8 cellular contexts compared by ENCODE assay signal in genomic region chr4:158722917-158723793, GRCh38. TPM values are rescaled to one million over a fixed set of nuclear protein-coding genes. Genes with fewer than 3 reads are reported as not detected.
DNase-seq lines count a peak whose midpoint lies in the region; ATAC-seq and TF ChIP-seq lines count a peak whose summit lies in the region.

Gene PPID, minus strand, starts transcription at chr4:158723396. Its CDS starts 108 bp downstream, at chr4:158723288.

- DNase-seq in CD14-positive monocyte (ENCODE audit: low spot score) (peak; percentile 74), NCI-H748 (lab: John Stamatoyannopoulos, UW; ENCODE audit: unreplicated experiment) (peak; percentile 91), right lobe of liver (peak; percentile 88 to 91 (median 91))
- peak; percentile 88 for DNase-seq in activated CD4-positive, alpha-beta memory T cell treated with anti-CD3 and anti-CD28 coated beads, Interleukin-2, amount 10 ng/mL, durations not matched to agents 7 days and 5 days
- peak; percentile 85 for DNase-seq in stimulated activated CD4-positive, alpha-beta T cell treated with anti-CD3 and anti-CD28 coated beads, Interleukin-4, amount 100 ng/mL, for 24 hours

- WGBS in right lobe of liver (ENCODE audit: insufficient coverage, low coverage, low lambda C conversion rate, missing lambda C conversion rate): 0% methylated on average over 35 of the region's 65 CpGs

- no peaks in the 10 kb centered on the region for H3K27me3 Mint-ChIP-seq in CD14-positive monocyte (ENCODE audit: low read depth in 3 of 3)
- H3K27me3 Mint-ChIP-seq in activated CD4-positive, alpha-beta memory T cell treated with anti-CD3 and anti-CD28 coated beads, Interleukin-2, amount 10 ng/mL, durations not matched to agents 7 days and 5 days: no peaks in the 10 kb centered on the region

- H3K27me3 ChIP-seq in duodenal mucosa (ENCODE audit: control insufficient read depth in 1 of 2, insufficient read depth in 2 of 2, low read length in 2 of 2): no peaks in the 10 kb centered on the region
- no peaks in the 10 kb centered on the region for H3K27me3 ChIP-seq in right lobe of liver

- CTCF ChIA-PET in activated CD4-positive, alpha-beta memory T cell treated with anti-CD3 and anti-CD28 coated beads, Interleukin-2, amount 10 ng/mL, durations not matched to agents 7 days and 5 days (lab: Charles Lee): interaction anchor here (0.7 to 2.3 kb wide), 9 partner anchors 10 to 134 kb away, joined by 3 to 9 read pairs (median 3); partner anchors contain the start of gene ETFDH

- peaks cover 18% of the 10 kb centered on the region for H3K4me1 Mint-ChIP-seq in CD14-positive monocyte
- H3K4me1 Mint-ChIP-seq in activated CD4-positive, alpha-beta memory T cell treated with anti-CD3 and anti-CD28 coated beads, Interleukin-2, amount 10 ng/mL, durations not matched to agents 7 days and 5 days: peaks cover 72% of the 10 kb centered on the region

- H3K4me3 Mint-ChIP-seq in CD14-positive monocyte: peak within 1 kb of the TSS; percentile 97 to 100
- H3K4me3 Mint-ChIP-seq in activated CD4-positive, alpha-beta memory T cell treated with anti-CD3 and anti-CD28 coated beads, Interleukin-2, amount 10 ng/mL, durations not matched to agents 7 days and 5 days: peak within 1 kb of the TSS; percentile 85

- H3K9me3 ChIP-seq in duodenal mucosa (ENCODE audit: control insufficient read depth in 1 of 2, low read length in 2 of 2) (no peaks in the 10 kb centered on the region), right lobe of liver (no peaks in the 10 kb centered on the region)

- H3K9me3 Mint-ChIP-seq in CD14-positive monocyte: no peaks in the 10 kb centered on the region
- H3K9me3 Mint-ChIP-seq in activated CD4-positive, alpha-beta memory T cell treated with anti-CD3 and anti-CD28 coated beads, Interleukin-2, amount 10 ng/mL, durations not matched to agents 7 days and 5 days: no peaks in the 10 kb centered on the region

- peaks cover 7 to 11% of the 10 kb centered on the region in 2 donors for H3K4me1 ChIP-seq in duodenal mucosa (ENCODE audit: control insufficient read depth in 1 of 2, insufficient read depth in 2 of 2, low read length in 2 of 2)
- H3K4me1 ChIP-seq in right lobe of liver: peaks cover 0 to 10% (median 3%) of the 10 kb centered on the region in 4 donors

- intact Hi-C loops in CD14-positive monocyte (cut with micrococcal nuclease): loop anchor here (5.0 to 10.0 kb wide), 3 partner anchors 44 to 482 kb away; partner anchors contain the start of genes C4orf46 (in 1 of the 2), ETFDH (in 1 of the 2) and FNIP2 (in 1 of the 2)
- intact Hi-C loops in right lobe of liver (cut with DNase I): loop anchor here in 1 of 2 donors (10.0 kb wide), 1 partner anchor 122 kb away; no protein-coding TSS in a partner anchor

- H3K27ac ChIP-seq in duodenal mucosa (ENCODE audit: low read depth, low read length): peak within 1 kb of the TSS; percentile 90
- H3K27ac ChIP-seq in right lobe of liver: peak within 1 kb of the TSS; percentile 96 to 99 (median 97)

- H3K36me3 Mint-ChIP-seq in CD14-positive monocyte: peaks cover 28 to 32% of the 10 kb centered on the region in 2 donors
- H3K36me3 Mint-ChIP-seq in activated CD4-positive, alpha-beta memory T cell treated with anti-CD3 and anti-CD28 coated beads, Interleukin-2, amount 10 ng/mL, durations not matched to agents 7 days and 5 days (ENCODE audit: low read depth): peaks cover 47% of the 10 kb centered on the region

- H3K36me3 ChIP-seq in duodenal mucosa (ENCODE audit: control insufficient read depth in 1 of 2, insufficient read depth in 2 of 2, low read length in 2 of 2) (peaks cover 16 to 29% of the 10 kb centered on the region in 2 donors), right lobe of liver (peaks cover 0 to 22% (median 11%) of the 10 kb centered on the region in 4 donors)

- peak within 1 kb of the TSS; percentile 97 to 99 (median 98) for H3K27ac Mint-ChIP-seq in CD14-positive monocyte
- peak within 1 kb of the TSS; percentile 98 for H3K27ac Mint-ChIP-seq in activated CD4-positive, alpha-beta memory T cell treated with anti-CD3 and anti-CD28 coated beads, Interleukin-2, amount 10 ng/mL, durations not matched to agents 7 days and 5 days

- ATAC-seq in GM19395 (IDR thresholded peaks at IDR 0.05; ENCODE audit: unreplicated experiment) (peak; percentile 97), HG03558 (IDR thresholded peaks at IDR 0.05; ENCODE audit: extremely low read depth, unreplicated experiment) (peak; percentile 95), right lobe of liver (peak; percentile 96 to 99 (median 98))

- peak; percentile 81 for TF ChIP-seq POLR2A in right lobe of liver (IDR thresholded peaks at IDR 0.05)

- peak within 1 kb of the TSS; percentile 84 to 94 for H3K4me3 ChIP-seq in duodenal mucosa (ENCODE audit: low read depth in 1 of 2, low read length in 2 of 2)
- peak within 1 kb of the TSS; percentile 76 to 92 (median 76) for H3K4me3 ChIP-seq in right lobe of liver

- POLR2A ChIA-PET in activated CD4-positive, alpha-beta memory T cell treated with anti-CD3 and anti-CD28 coated beads, Interleukin-2, amount 10 ng/mL, durations not matched to agents 7 days and 5 days (lab: Charles Lee): interaction anchor here (0.7 to 2.2 kb wide), 8 partner anchors 13 to 122 kb away, joined by 3 to 18 read pairs (median 6); partner anchors contain the start of genes C4orf46 and FNIP2

- peak within 1 kb of the TSS; percentile 93 to 97 for H3K9ac ChIP-seq in duodenal mucosa (ENCODE audit: low read depth in 1 of 2, low read length in 2 of 2)

- TF ChIP-seq CTCF in CD14-positive monocyte (IDR thresholded peaks at IDR 0.05) (no peak), right lobe of liver (IDR thresholded peaks at IDR 0.05) (no peak)

RNA-seq across cellular contexts. Expression of gene PPID, which starts in this region (rescaled TPM):
- polyA plus RNA-seq in CD14-positive monocyte: 10 to 100 TPM; 18.1 to 30.5 TPM
- total RNA-seq in activated CD4-positive, alpha-beta memory T cell treated with anti-CD3 and anti-CD28 coated beads, Interleukin-2, amount 10 ng/mL, durations not matched to agents 7 days and 5 days: 10 to 100 TPM; 46.2 to 47.5 TPM
- total RNA-seq in right lobe of liver: 10 to 100 TPM; 12.6 to 31.4 (median 18.5) TPM

Comparison
In these comparisons a context has a peak if more than half of its experiments do, and no peak if none do; other contexts are left out.
1. Peak in every context shown above with its lines: DNase-seq, ATAC-seq, H3K4me3 ChIP-seq and H3K27ac ChIP-seq.